8 cellular contexts compared by ENCODE assay signal in the genomic region with DNA sequence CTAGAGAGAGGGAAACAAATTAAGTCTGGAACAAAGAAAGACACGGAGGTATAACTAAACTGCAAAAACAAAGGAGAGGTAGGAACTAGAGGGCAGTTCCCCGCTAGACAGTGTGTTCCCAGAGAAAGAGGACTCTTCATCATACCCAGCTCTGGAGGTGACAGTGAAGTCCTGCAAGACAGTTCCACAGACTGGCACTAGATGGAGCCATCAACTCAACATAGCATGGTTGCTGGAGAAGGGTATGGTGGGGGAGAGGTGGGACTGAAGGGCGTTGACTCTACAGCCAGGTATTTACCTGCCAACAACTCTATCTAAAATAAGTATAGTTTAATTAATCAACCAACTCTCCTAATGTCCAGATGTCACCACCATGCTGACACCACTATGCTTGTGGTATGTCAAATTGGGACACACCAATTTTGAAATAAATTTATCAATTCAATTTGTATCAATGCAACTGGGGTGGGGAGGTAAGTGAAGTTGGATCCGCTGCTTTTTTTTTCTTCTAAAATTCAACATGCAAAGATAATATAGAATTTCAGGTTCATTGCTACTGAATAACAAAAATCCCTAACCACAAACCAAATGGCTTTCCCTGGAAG. TPM values are rescaled to one million over a fixed set of nuclear protein-coding genes. Genes with fewer than 3 reads are reported as not detected.
DNase-seq lines count a peak whose midpoint lies in the region; ATAC-seq and TF ChIP-seq lines count a peak whose summit lies in the region.

No MANE protein-coding gene starts in this region.

- no peaks in the 10 kb centered on the region for H3K9me3 Mint-ChIP-seq in GM23338
- H3K9me3 Mint-ChIP-seq in stimulated activated naive B cell treated with anti-CD40 and anti-IgM and Interleukin-4, amounts not matched to agents 10 μg/mL and 1 μg/mL and 100 μg/mL, for 72 hours = peaks cover 0 to 4% of the 10 kb centered on the region in 2 donors

- no peaks in the 10 kb centered on the region for H3K9me3 ChIP-seq in BE2C

- no peaks in the 10 kb centered on the region for H3K9me2 ChIP-seq in GM23338 (ENCODE audit: insufficient read depth)

- ATAC-seq in GM23338 (peak; percentile 92), left lobe of liver (peak; percentile 68), GM18909 (IDR thresholded peaks at IDR 0.05; ENCODE audit: poor library complexity, unreplicated experiment) (no peak), GM18870 (IDR thresholded peaks at IDR 0.05; ENCODE audit: unreplicated experiment) (no peak)
- ATAC-seq in stimulated activated naive B cell treated with anti-CD40 and anti-IgM and Interleukin-4, amounts not matched to agents 10 μg/mL and 1 μg/mL and 100 μg/mL, for 72 hours (replicated peaks) = peak; percentile 24

- no peak overlapping the region for H2AFZ ChIP-seq in GM23338

- H3K4me1 Mint-ChIP-seq in GM23338 = peaks cover 48% of the 10 kb centered on the region
- peaks cover 56 to 95% of the 10 kb centered on the region in 2 donors for H3K4me1 Mint-ChIP-seq in stimulated activated naive B cell treated with anti-CD40 and anti-IgM and Interleukin-4, amounts not matched to agents 10 μg/mL and 1 μg/mL and 100 μg/mL, for 72 hours

- H3K27me3 Mint-ChIP-seq in GM23338 (ENCODE audit: insufficient read depth, low read depth, poor library complexity) = peaks cover 4% of the 10 kb centered on the region
- H3K27me3 Mint-ChIP-seq in stimulated activated naive B cell treated with anti-CD40 and anti-IgM and Interleukin-4, amounts not matched to agents 10 μg/mL and 1 μg/mL and 100 μg/mL, for 72 hours = no peaks in the 10 kb centered on the region

- H3K27ac ChIP-seq in GM23338 (ENCODE audit: low read depth) (no peak overlapping the region), RWPE1 (no peak overlapping the region)

- CTCF ChIA-PET in RWPE1 (lab: Yijun Ruan, JAX) = interaction anchor here (0.6 to 1.0 kb wide), 3 partner anchors 8 to 210 kb away, joined by 3 to 4 read pairs (median 3); no protein-coding TSS in a partner anchor

- no peak overlapping the region for H3K4me2 ChIP-seq in GM23338

- H3K27me3 ChIP-seq in BE2C (peaks cover 29% of the 10 kb centered on the region), GM23338 (ENCODE audit: insufficient read depth) (no peaks in the 10 kb centered on the region)

- no peak overlapping the region for H3K4me3 Mint-ChIP-seq in GM23338
- H3K4me3 Mint-ChIP-seq in stimulated activated naive B cell treated with anti-CD40 and anti-IgM and Interleukin-4, amounts not matched to agents 10 μg/mL and 1 μg/mL and 100 μg/mL, for 72 hours = peak overlapping the region; percentile 39 to 60

- H3F3A ChIP-seq in GM23338 (replicated peaks; ENCODE audit: low read depth) = no peaks in the 10 kb centered on the region

- POLR2A ChIA-PET in RWPE1 (lab: Yijun Ruan, JAX; ENCODE audit: low non-redundant PET) = interaction anchor here (0.6 kb wide), 1 partner anchor 203 kb away, joined by 5 read pairs; no protein-coding TSS in a partner anchor

- H3K36me3 Mint-ChIP-seq in GM23338 (ENCODE audit: low read depth) = no peaks in the 10 kb centered on the region; the same call in 2 of the 3 replicates
- H3K36me3 Mint-ChIP-seq in stimulated activated naive B cell treated with anti-CD40 and anti-IgM and Interleukin-4, amounts not matched to agents 10 μg/mL and 1 μg/mL and 100 μg/mL, for 72 hours = peaks cover 13 to 41% of the 10 kb centered on the region in 2 donors

- H3K4me3 ChIP-seq in BE2C (ENCODE audit: low read depth, low read length) (no peak overlapping the region), GM23338 (no peak overlapping the region)

- TF ChIP-seq CTCF in BE2C (IDR thresholded peaks at IDR 0.05; ENCODE audit: low read depth, low read length) (peak; percentile 94), GM23338 (conservative IDR thresholded peaks at IDR 0.05; ENCODE audit: low read depth in 2 of 2) (peak; percentile 92 to 100), RWPE1 (conservative IDR thresholded peaks at IDR 0.05; ENCODE audit: low read depth) (peak; percentile 51)

- H4K20me1 ChIP-seq in GM23338 (replicated peaks; ENCODE audit: insufficient read depth) = no peaks in the 10 kb centered on the region; the same call in 1 of the 2 replicates

- peak; percentile 60 for DNase-seq in BE2C
- peak; percentile 95 for DNase-seq in GM23338 (ENCODE audit: low spot score)
- DNase-seq in RWPE1 (ENCODE audit: low spot score) = peak; percentile 37
- peak; percentile 48 for DNase-seq in amniotic epithelial cell (ENCODE audit: low read depth)
- DNase-seq in left lobe of liver (ENCODE audit: low spot score) = peak; percentile 62
- peak; percentile 62 for DNase-seq in stimulated activated naive B cell treated with anti-CD40 and anti-IgM and Interleukin-4, amounts not matched to agents 10 μg/mL and 1 μg/mL and 100 μg/mL, for 72 hours

- H3K79me2 ChIP-seq in GM23338 (replicated peaks; ENCODE audit: insufficient read depth) = no peaks in the 10 kb centered on the region

- no peaks in the 10 kb centered on the region for H3K4me1 ChIP-seq in BE2C
- peaks cover 40% of the 10 kb centered on the region for H3K4me1 ChIP-seq in GM23338 (ENCODE audit: insufficient read depth)

- H3K27ac Mint-ChIP-seq in GM23338 = peak overlapping the region; percentile 59; the same call in 1 of the 2 replicates
- peak overlapping the region; percentile 78 for H3K27ac Mint-ChIP-seq in stimulated activated naive B cell treated with anti-CD40 and anti-IgM and Interleukin-4, amounts not matched to agents 10 μg/mL and 1 μg/mL and 100 μg/mL, for 72 hours

- H3K36me3 ChIP-seq in BE2C (no peaks in the 10 kb centered on the region), GM23338 (ENCODE audit: insufficient read depth) (no peaks in the 10 kb centered on the region)

TF ChIP-seq in GM23338, 12 proteins besides CTCF, POLR2A, EP300 and RAD21:
- TF ChIP-seq NANOG (IDR thresholded peaks at IDR 0.05; ENCODE audit: borderline replicate concordance) = no peak
- TF ChIP-seq, protein P1, sequence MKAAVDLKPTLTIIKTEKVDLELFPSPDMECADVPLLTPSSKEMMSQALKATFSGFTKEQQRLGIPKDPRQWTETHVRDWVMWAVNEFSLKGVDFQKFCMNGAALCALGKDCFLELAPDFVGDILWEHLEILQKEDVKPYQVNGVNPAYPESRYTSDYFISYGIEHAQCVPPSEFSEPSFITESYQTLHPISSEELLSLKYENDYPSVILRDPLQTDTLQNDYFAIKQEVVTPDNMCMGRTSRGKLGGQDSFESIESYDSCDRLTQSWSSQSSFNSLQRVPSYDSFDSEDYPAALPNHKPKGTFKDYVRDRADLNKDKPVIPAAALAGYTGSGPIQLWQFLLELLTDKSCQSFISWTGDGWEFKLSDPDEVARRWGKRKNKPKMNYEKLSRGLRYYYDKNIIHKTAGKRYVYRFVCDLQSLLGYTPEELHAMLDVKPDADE (IDR thresholded peaks at IDR 0.05) = no peak
- TF ChIP-seq, protein P2, sequence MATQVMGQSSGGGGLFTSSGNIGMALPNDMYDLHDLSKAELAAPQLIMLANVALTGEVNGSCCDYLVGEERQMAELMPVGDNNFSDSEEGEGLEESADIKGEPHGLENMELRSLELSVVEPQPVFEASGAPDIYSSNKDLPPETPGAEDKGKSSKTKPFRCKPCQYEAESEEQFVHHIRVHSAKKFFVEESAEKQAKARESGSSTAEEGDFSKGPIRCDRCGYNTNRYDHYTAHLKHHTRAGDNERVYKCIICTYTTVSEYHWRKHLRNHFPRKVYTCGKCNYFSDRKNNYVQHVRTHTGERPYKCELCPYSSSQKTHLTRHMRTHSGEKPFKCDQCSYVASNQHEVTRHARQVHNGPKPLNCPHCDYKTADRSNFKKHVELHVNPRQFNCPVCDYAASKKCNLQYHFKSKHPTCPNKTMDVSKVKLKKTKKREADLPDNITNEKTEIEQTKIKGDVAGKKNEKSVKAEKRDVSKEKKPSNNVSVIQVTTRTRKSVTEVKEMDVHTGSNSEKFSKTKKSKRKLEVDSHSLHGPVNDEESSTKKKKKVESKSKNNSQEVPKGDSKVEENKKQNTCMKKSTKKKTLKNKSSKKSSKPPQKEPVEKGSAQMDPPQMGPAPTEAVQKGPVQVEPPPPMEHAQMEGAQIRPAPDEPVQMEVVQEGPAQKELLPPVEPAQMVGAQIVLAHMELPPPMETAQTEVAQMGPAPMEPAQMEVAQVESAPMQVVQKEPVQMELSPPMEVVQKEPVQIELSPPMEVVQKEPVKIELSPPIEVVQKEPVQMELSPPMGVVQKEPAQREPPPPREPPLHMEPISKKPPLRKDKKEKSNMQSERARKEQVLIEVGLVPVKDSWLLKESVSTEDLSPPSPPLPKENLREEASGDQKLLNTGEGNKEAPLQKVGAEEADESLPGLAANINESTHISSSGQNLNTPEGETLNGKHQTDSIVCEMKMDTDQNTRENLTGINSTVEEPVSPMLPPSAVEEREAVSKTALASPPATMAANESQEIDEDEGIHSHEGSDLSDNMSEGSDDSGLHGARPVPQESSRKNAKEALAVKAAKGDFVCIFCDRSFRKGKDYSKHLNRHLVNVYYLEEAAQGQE (IDR thresholded peaks at IDR 0.05; ENCODE audit: unreplicated experiment) = no peak
- no peak for TF ChIP-seq CREB1 (CRISPR knock-in tag; IDR thresholded peaks at IDR 0.05; ENCODE audit: low read depth)
- no peak for TF ChIP-seq EZH2 (IDR thresholded peaks at IDR 0.05; ENCODE audit: low read depth, unreplicated experiment)
- TF ChIP-seq ZNF331 (CRISPR knock-in tag; IDR thresholded peaks at IDR 0.05; ENCODE audit: low read depth) = no peak
- TF ChIP-seq JUNB (IDR thresholded peaks at IDR 0.05; ENCODE audit: unreplicated experiment) = no peak
- no peak for TF ChIP-seq POLR2AphosphoS5 (IDR thresholded peaks at IDR 0.05; ENCODE audit: low read depth)
- TF ChIP-seq ZNF114 (CRISPR knock-in tag; IDR thresholded peaks at IDR 0.05) = no peak
TF ChIP-seq in GM23338: peak in this region for 0.

RNA-seq across cellular contexts. Expression of a gene that starts 9.7 kb away (rescaled TPM):
- 0.14 TPM for polyA plus RNA-seq in BE2C (2012; ENCODE audit: insufficient read depth, insufficient read length, low read depth)
- total RNA-seq in GM23338 (2014; rRNA removed; shearing (Covaris generic)) = 3.3 and 5.7 TPM in 2 replicates
- 1.3 and 1.6 TPM in 2 replicates for polyA plus RNA-seq in GM23338 (2016; fragmentation: Nextera tagmentation; extraction: Ambion mirVana)
- 3.1 TPM for total RNA-seq in left lobe of liver

Comparison
In these comparisons a context has a peak if more than half of its experiments do, and no peak if none do; other contexts are left out.
1. DNase-seq: peak in every context shown above with its lines; median percentile 95 in GM23338; 62 in left lobe of liver; 62 in stimulated activated naive B cell treated with anti-CD40 and anti-IgM and Interleukin-4, amounts not matched to agents 10 μg/mL and 1 μg/mL and 100 μg/mL, for 72 hours; 60 in BE2C; 48 in amniotic epithelial cell; 37 in RWPE1.
2. ATAC-seq: peak in GM23338 (single experiment), left lobe of liver (single experiment) and stimulated activated naive B cell treated with anti-CD40 and anti-IgM and Interleukin-4, amounts not matched to agents 10 μg/mL and 1 μg/mL and 100 μg/mL, for 72 hours (2 of 2); none in GM18909 (single experiment) and GM18870 (single experiment).
3. Peak in every context shown above with its lines, with median percentiles within 50 percentile points of each other: CTCF ChIP-seq.